Comparison of ENCODE assay signal across 8 cellular contexts in genomic region chr1:34985063-34985770, GRCh38. TPM values are rescaled to one million over a fixed set of nuclear protein-coding genes. Genes with fewer than 3 reads are reported as not detected.
DNase-seq lines count a peak whose midpoint lies in the region; ATAC-seq and TF ChIP-seq lines count a peak whose summit lies in the region.

Gene TMEM35B, minus strand, starts transcription at chr1:34985347. Its CDS starts 42 bp downstream, at chr1:34985305.

- H3K9ac ChIP-seq in mucosa of rectum (ENCODE audit: low read depth in 1 of 2, low read length in 2 of 2): peak within 1 kb of the TSS; percentile 84 to 95

- no peaks in the 10 kb centered on the region for H3K9me3 ChIP-seq in mucosa of rectum (ENCODE audit: control insufficient read depth in 2 of 2, low read length in 2 of 2)

- H3K36me3 ChIP-seq in mucosa of rectum (ENCODE audit: control insufficient read depth in 2 of 2, insufficient read depth in 2 of 2, low read length in 2 of 2): peaks cover 11 to 14% of the 10 kb centered on the region in 2 donors

- TF ChIP-seq CTCF in epithelial cell of proximal tubule (conservative IDR thresholded peaks at IDR 0.05; ENCODE audit: low read depth, low read length): peak; percentile 11

- peaks cover 9 to 13% of the 10 kb centered on the region in 2 donors for H3K4me1 ChIP-seq in mucosa of rectum (ENCODE audit: control insufficient read depth in 2 of 2, insufficient read depth in 2 of 2, low read length in 2 of 2)

- ATAC-seq in GM18861 (IDR thresholded peaks at IDR 0.05; ENCODE audit: unreplicated experiment) (peak; percentile 49), HG03097 (IDR thresholded peaks at IDR 0.05; ENCODE audit: low FRiP score, unreplicated experiment) (peak; percentile 58)

- peak within 1 kb of the TSS; percentile 81 to 87 for H3K27ac ChIP-seq in mucosa of rectum (ENCODE audit: low read depth in 2 of 2, low read length in 2 of 2)

- H3K4me3 ChIP-seq in epithelial cell of proximal tubule (ENCODE audit: low read depth, low read length) (peak within 1 kb of the TSS; percentile 78), mucosa of rectum (ENCODE audit: low read length in 2 of 2) (peak within 1 kb of the TSS; percentile 75 to 84)

- no peaks in the 10 kb centered on the region for H3K27me3 ChIP-seq in mucosa of rectum (ENCODE audit: control insufficient read depth in 2 of 2, insufficient read depth in 2 of 2, low read length in 2 of 2)

- DNase-seq in AG08396 (ENCODE audit: low spot score): peak; percentile 85
- DNase-seq in NOMO-1 treated with dmso at 0.1 percent for 144 hours (lab: John Stamatoyannopoulos, UW; ENCODE audit: unreplicated experiment): peak; percentile 17
- peak; percentile 69 for DNase-seq in activated T-cell treated with anti-CD3 and anti-CD28 coated beads for 4 hours
- no peak for DNase-seq in epithelial cell of proximal tubule (ENCODE audit: low read depth)
- DNase-seq in stimulated activated CD8-positive, alpha-beta memory T cell treated with anti-CD3 and anti-CD28 coated beads, Interleukin-4, amount 100 ng/mL, for 4 hours (ENCODE audit: low read depth in 2 of 2, low spot score in 1 of 2): peak; percentile 54 to 63

RNA-seq across cellular contexts. Expression of gene TMEM35B, which starts in this region (rescaled TPM):
- 20.1 and 28.8 TPM in 2 replicates for total RNA-seq in epithelial cell of proximal tubule
